Comparison of ENCODE assay signal across 7 cellular contexts in the genomic region with DNA sequence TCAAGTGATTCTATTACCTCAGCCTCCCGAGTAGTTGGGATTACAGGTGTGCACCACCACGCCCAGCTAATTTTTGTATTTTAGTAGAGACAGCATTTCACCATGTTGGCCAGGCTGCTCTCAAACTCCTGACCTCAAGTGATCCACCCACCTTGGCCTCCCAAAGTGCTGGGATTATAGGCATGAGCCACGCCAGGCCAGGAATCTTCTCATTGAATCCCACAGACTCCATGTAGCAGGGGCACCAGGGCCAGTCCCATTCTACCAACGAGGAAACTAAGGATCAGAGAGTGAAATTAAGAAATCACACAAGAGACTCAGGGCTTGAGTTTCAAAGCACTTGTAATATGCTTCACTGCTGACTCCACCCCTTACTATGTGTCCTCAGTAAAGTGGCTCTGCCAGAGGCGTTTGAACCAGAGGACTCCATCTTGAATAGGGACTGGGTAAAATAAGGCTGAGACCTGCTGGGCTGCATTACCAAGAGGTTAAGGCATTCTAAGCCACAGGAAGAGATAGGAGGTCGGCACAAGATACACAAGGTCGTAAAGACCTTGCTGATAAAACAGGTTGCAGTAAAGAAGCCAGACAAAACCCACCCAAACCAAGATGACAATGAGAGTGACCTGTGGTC.
A peak's percentile ranks its signal among the peaks of the same experiment; 100 is the strongest.
DNase-seq lines count a peak whose midpoint lies in the region; ATAC-seq and TF ChIP-seq lines count a peak whose summit lies in the region.
"Not testable (repeated sequence)": the region's sequence is repeated elsewhere in the genome, so short reads cannot be mapped to it uniquely, and the experiment has no call there.

No MANE protein-coding gene starts in this region.

- not testable (repeated sequence) for H3F3A ChIP-seq in OCI-LY1 (ENCODE audit: insufficient read depth, low read length)

- H3K36me3 ChIP-seq in CD4-positive, CD25-positive, alpha-beta regulatory T cell (ENCODE audit: control insufficient read depth, insufficient read depth, low read length); OCI-LY1 (ENCODE audit: insufficient read depth, low read length); left lung: not testable (repeated sequence)

- not testable (repeated sequence) for H4K20me1 ChIP-seq in OCI-LY1 (ENCODE audit: insufficient read depth, low read length)

- H3K27ac ChIP-seq in CD4-positive, CD25-positive, alpha-beta regulatory T cell (ENCODE audit: insufficient read depth, low read length, poor library complexity, severe bottlenecking), result peak overlapping the region; percentile 52
- H3K27ac ChIP-seq in OCI-LY1 (ENCODE audit: low read depth, low read length, poor library complexity, severe bottlenecking), result peak overlapping the region; percentile 91
- H3K27ac ChIP-seq in left lung, result not testable (repeated sequence)

- not testable (repeated sequence) for H3K79me2 ChIP-seq in OCI-LY1 (ENCODE audit: insufficient read depth, low read length)

- POLR2A ChIA-PET in activated B cell treated with CpG ODN at 0.5 μM for 24 hours (lab: Charles Lee), result interaction anchor here (0.7 to 2.1 kb wide), 2 partner anchors 15 to 158 kb away, joined by 3 to 5 read pairs; no protein-coding TSS in a partner anchor

- not testable (repeated sequence) for H3K4me2 ChIP-seq in OCI-LY1 (ENCODE audit: low read length)

- not testable (repeated sequence) for H3K27me3 Mint-ChIP-seq in CD4-positive, CD25-positive, alpha-beta regulatory T cell; activated B cell treated with CpG ODN at 0.5 μM for 24 hours; activated T-cell treated with anti-CD3 and anti-CD28 coated beads, Interleukin-2, amount 50 U/mL, for 24 hours; activated naive CD4-positive, alpha-beta T cell treated with anti-CD3 and anti-CD28 coated beads, Interleukin-2, amount 50 U/mL, for 24 hours; progenitor cell of endocrine pancreas

- peak in 1 of 3 donors; percentile 70 for DNase-seq in CD4-positive, CD25-positive, alpha-beta regulatory T cell
- DNase-seq in activated B cell treated with CpG ODN at 0.5 μM for 24 hours; left lung; progenitor cell of endocrine pancreas (ENCODE audit: low spot score, unreplicated experiment): not testable (repeated sequence)
- DNase-seq in activated T-cell treated with anti-CD3 and anti-CD28 coated beads, Interleukin-2, amount 50 U/mL, for 24 hours, result peak; percentile 56

- H3K9me2 ChIP-seq in OCI-LY1 (ENCODE audit: low read depth, low read length), result not testable (repeated sequence)

- H3K9me3 Mint-ChIP-seq in CD4-positive, CD25-positive, alpha-beta regulatory T cell; activated B cell treated with CpG ODN at 0.5 μM for 24 hours; activated T-cell treated with anti-CD3 and anti-CD28 coated beads, Interleukin-2, amount 50 U/mL, for 24 hours; activated naive CD4-positive, alpha-beta T cell treated with anti-CD3 and anti-CD28 coated beads, Interleukin-2, amount 50 U/mL, for 24 hours; progenitor cell of endocrine pancreas (ENCODE audit: low read depth): not testable (repeated sequence)

- not testable (repeated sequence) for ATAC-seq in CD4-positive, CD25-positive, alpha-beta regulatory T cell (ENCODE audit: low read depth in 2 of 2); activated B cell treated with CpG ODN at 0.5 μM for 24 hours (ENCODE audit: low read depth)
- ATAC-seq in left lung, result peak; percentile 36

- H3K36me3 Mint-ChIP-seq in CD4-positive, CD25-positive, alpha-beta regulatory T cell; activated B cell treated with CpG ODN at 0.5 μM for 24 hours (ENCODE audit: low read depth); activated naive CD4-positive, alpha-beta T cell treated with anti-CD3 and anti-CD28 coated beads, Interleukin-2, amount 50 U/mL, for 24 hours; progenitor cell of endocrine pancreas (ENCODE audit: insufficient read depth): not testable (repeated sequence)
- peaks cover 35% of the 10 kb centered on the region for H3K36me3 Mint-ChIP-seq in activated T-cell treated with anti-CD3 and anti-CD28 coated beads, Interleukin-2, amount 50 U/mL, for 24 hours (ENCODE audit: low read depth)

- not testable (repeated sequence) for H3K27me3 ChIP-seq in CD4-positive, CD25-positive, alpha-beta regulatory T cell (ENCODE audit: control insufficient read depth, insufficient read depth, low read length); OCI-LY1 (ENCODE audit: insufficient read depth, low read length); left lung

- H3K4me1 ChIP-seq in CD4-positive, CD25-positive, alpha-beta regulatory T cell (ENCODE audit: control insufficient read depth, insufficient read depth, low read length, poor library complexity, severe bottlenecking), result peaks cover 62% of the 10 kb centered on the region
- peaks cover 63% of the 10 kb centered on the region for H3K4me1 ChIP-seq in OCI-LY1 (ENCODE audit: insufficient read depth, low read length, severe bottlenecking)
- H3K4me1 ChIP-seq in left lung, result peaks cover 0 to 17% of the 10 kb centered on the region in 2 donors

- not testable (repeated sequence) for H2AFZ ChIP-seq in OCI-LY1 (ENCODE audit: low read length)

- not testable (repeated sequence) for H3K9ac ChIP-seq in OCI-LY1 (ENCODE audit: low read length)

- H3K9me3 ChIP-seq in CD4-positive, CD25-positive, alpha-beta regulatory T cell (ENCODE audit: control insufficient read depth in 2 of 2, low read length in 2 of 2), result peaks cover 16 to 22% of the 10 kb centered on the region in 2 experiments
- peaks cover 12% of the 10 kb centered on the region for H3K9me3 ChIP-seq in OCI-LY1 (ENCODE audit: low read length)
- not testable (repeated sequence) for H3K9me3 ChIP-seq in left lung

- H3K4me3 Mint-ChIP-seq in CD4-positive, CD25-positive, alpha-beta regulatory T cell, result peak overlapping the region in 2 of 4 donors; percentile 34 to 76
- H3K4me3 Mint-ChIP-seq in activated B cell treated with CpG ODN at 0.5 μM for 24 hours; activated T-cell treated with anti-CD3 and anti-CD28 coated beads, Interleukin-2, amount 50 U/mL, for 24 hours; progenitor cell of endocrine pancreas (ENCODE audit: low read depth): not testable (repeated sequence)
- H3K4me3 Mint-ChIP-seq in activated naive CD4-positive, alpha-beta T cell treated with anti-CD3 and anti-CD28 coated beads, Interleukin-2, amount 50 U/mL, for 24 hours, result peak overlapping the region; percentile 23

- CTCF ChIA-PET in activated B cell treated with CpG ODN at 0.5 μM for 24 hours (lab: Charles Lee), result not testable (repeated sequence)

- H3K4me1 Mint-ChIP-seq in CD4-positive, CD25-positive, alpha-beta regulatory T cell, result peaks cover 15 to 29% (median 25%) of the 10 kb centered on the region in 4 donors
- H3K4me1 Mint-ChIP-seq in activated B cell treated with CpG ODN at 0.5 μM for 24 hours, result peaks cover 31% of the 10 kb centered on the region
- H3K4me1 Mint-ChIP-seq in activated T-cell treated with anti-CD3 and anti-CD28 coated beads, Interleukin-2, amount 50 U/mL, for 24 hours (ENCODE audit: low read depth), result peaks cover 34% of the 10 kb centered on the region
- peaks cover 28% of the 10 kb centered on the region for H3K4me1 Mint-ChIP-seq in activated naive CD4-positive, alpha-beta T cell treated with anti-CD3 and anti-CD28 coated beads, Interleukin-2, amount 50 U/mL, for 24 hours
- H3K4me1 Mint-ChIP-seq in progenitor cell of endocrine pancreas (ENCODE audit: low read depth), result not testable (repeated sequence)

- peak overlapping the region in 1 of 3 donors; percentile 72 for H3K27ac Mint-ChIP-seq in CD4-positive, CD25-positive, alpha-beta regulatory T cell
- H3K27ac Mint-ChIP-seq in activated B cell treated with CpG ODN at 0.5 μM for 24 hours, result peak overlapping the region; percentile 64
- not testable (repeated sequence) for H3K27ac Mint-ChIP-seq in activated T-cell treated with anti-CD3 and anti-CD28 coated beads, Interleukin-2, amount 50 U/mL, for 24 hours
- peak overlapping the region; percentile 90 for H3K27ac Mint-ChIP-seq in activated naive CD4-positive, alpha-beta T cell treated with anti-CD3 and anti-CD28 coated beads, Interleukin-2, amount 50 U/mL, for 24 hours
- peak overlapping the region; percentile 25 for H3K27ac Mint-ChIP-seq in progenitor cell of endocrine pancreas

- H3K4me3 ChIP-seq in CD4-positive, CD25-positive, alpha-beta regulatory T cell (ENCODE audit: low read depth, low read length), result peak overlapping the region; percentile 71
- H3K4me3 ChIP-seq in OCI-LY1 (ENCODE audit: low read depth, low read length, poor library complexity, severe bottlenecking); left lung: not testable (repeated sequence)

- TF ChIP-seq CTCF in OCI-LY1 (IDR thresholded peaks at IDR 0.05; ENCODE audit: low read length); activated B cell treated with CpG ODN at 0.5 μM for 24 hours (IDR thresholded peaks at IDR 0.05); left lung (IDR thresholded peaks at IDR 0.05); progenitor cell of endocrine pancreas (IDR thresholded peaks at IDR 0.05; ENCODE audit: unreplicated experiment): not testable (repeated sequence)

- intact Hi-C loops in activated B cell treated with CpG ODN at 0.5 μM for 24 hours (cut with micrococcal nuclease); left lung (cut with DNase I): not testable (repeated sequence)
